ENCODE assay signal across 8 cellular contexts in the genomic region with DNA sequence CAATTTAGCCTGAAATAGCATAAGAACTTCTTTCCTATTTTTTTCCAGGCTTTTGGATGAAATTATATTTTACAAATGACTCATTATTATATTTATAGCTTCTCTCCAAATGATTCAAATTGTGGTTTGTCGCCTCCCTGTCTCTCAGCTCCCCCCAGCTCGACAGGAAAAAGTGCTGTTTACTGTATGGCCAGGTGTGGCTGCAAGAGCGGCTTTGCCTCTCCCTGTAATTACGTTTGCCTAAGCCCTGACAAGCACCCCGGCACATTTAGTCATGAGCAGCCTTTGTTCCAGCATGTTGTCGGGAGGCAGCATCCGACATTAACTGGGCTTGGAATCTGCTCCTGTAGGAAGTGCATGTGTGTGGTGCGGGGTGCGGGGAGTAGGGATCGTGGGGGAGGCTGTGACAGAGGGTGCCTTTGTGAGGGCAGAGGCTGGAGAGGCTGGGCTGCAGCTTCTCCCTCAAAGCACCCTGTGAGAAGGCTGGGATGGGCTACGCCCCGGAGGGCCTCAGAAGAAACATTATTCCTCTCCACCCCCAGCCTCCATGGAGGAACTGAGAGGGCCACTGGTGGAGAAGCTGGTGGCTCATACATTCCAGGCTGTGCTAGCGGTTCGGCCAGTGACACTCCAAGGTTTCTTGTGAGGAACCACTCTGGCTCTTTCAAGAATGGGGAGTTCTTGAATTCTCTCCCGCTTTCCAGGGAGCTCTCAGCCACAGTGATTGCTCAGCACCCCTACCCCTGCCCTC. TPM values are rescaled to one million over a fixed set of nuclear protein-coding genes. Genes with fewer than 3 reads are reported as not detected.
DNase-seq lines count a peak whose midpoint lies in the region; ATAC-seq and TF ChIP-seq lines count a peak whose summit lies in the region.

No MANE protein-coding gene starts in this region.

- no peaks in the 10 kb centered on the region for H3K9me3 ChIP-seq in BE2C
- H3K9me3 ChIP-seq in mucosa of rectum (ENCODE audit: control insufficient read depth in 2 of 2, low read length in 2 of 2) = no peaks in the 10 kb centered on the region
- no peaks in the 10 kb centered on the region for H3K9me3 ChIP-seq in vagina

- DNase-seq in BE2C = no peak
- peak; percentile 48 for DNase-seq in Jurkat, Clone E6-1 (ENCODE audit: low read depth, low spot score)
- peak; percentile 43 to 53 for DNase-seq in SHP77 (lab: John Stamatoyannopoulos, UW)
- DNase-seq in dorsolateral prefrontal cortex = peak; percentile 52 to 82 (median 76)
- DNase-seq in vagina (ENCODE audit: extremely low spot score in 2 of 2) = no peak

- H3K27me3 ChIP-seq in BE2C = no peaks in the 10 kb centered on the region
- H3K27me3 ChIP-seq in dorsolateral prefrontal cortex = no peaks in the 10 kb centered on the region
- H3K27me3 ChIP-seq in mucosa of rectum (ENCODE audit: control insufficient read depth in 2 of 2, insufficient read depth in 2 of 2, low read length in 2 of 2) = no peaks in the 10 kb centered on the region
- H3K27me3 ChIP-seq in vagina = no peaks in the 10 kb centered on the region

- H3K4me1 ChIP-seq in BE2C (peaks cover 37% of the 10 kb centered on the region), mucosa of rectum (ENCODE audit: control insufficient read depth in 2 of 2, insufficient read depth in 2 of 2, low read length in 2 of 2) (peaks cover 43 to 68% of the 10 kb centered on the region in 2 donors), vagina (peaks cover 67% of the 10 kb centered on the region)

- H3K9ac ChIP-seq in mucosa of rectum (ENCODE audit: low read depth in 1 of 2, low read length in 2 of 2) = peak overlapping the region; percentile 64 to 72

- ATAC-seq in HG02759 (IDR thresholded peaks at IDR 0.05; ENCODE audit: unreplicated experiment) (no peak), HG02763 (IDR thresholded peaks at IDR 0.05; ENCODE audit: unreplicated experiment) (no peak)

- intact Hi-C loops in dorsolateral prefrontal cortex (cut with DNase I) (loop anchor here in 1 of 2 donors (1.0 kb wide), 1 partner anchor 19 kb away; no protein-coding TSS in a partner anchor), vagina (cut with DNase I) (loop anchor here (2.0 kb wide), 1 partner anchor 24 kb away; no protein-coding TSS in a partner anchor)

- H3K36me3 ChIP-seq in BE2C (no peaks in the 10 kb centered on the region), mucosa of rectum (ENCODE audit: control insufficient read depth in 2 of 2, insufficient read depth in 2 of 2, low read length in 2 of 2) (no peaks in the 10 kb centered on the region), vagina (no peaks in the 10 kb centered on the region)

- H3K27ac ChIP-seq in dorsolateral prefrontal cortex = peak overlapping the region; percentile 27 to 100 (median 96)
- peak overlapping the region; percentile 96 to 97 for H3K27ac ChIP-seq in mucosa of rectum (ENCODE audit: low read depth in 2 of 2, low read length in 2 of 2)
- H3K27ac ChIP-seq in vagina = peak overlapping the region; percentile 90

- H3K4me3 ChIP-seq in BE2C (ENCODE audit: low read depth, low read length) (peak overlapping the region; percentile 14; the same call in 1 of the 2 replicates), dorsolateral prefrontal cortex (peak overlapping the region in 50 of 59 donors; percentile 1 to 57 (median 29)), mucosa of rectum (ENCODE audit: low read length in 2 of 2) (peak overlapping the region; percentile 48 to 51), vagina (peak overlapping the region; percentile 14)
- H3K4me3 ChIP-seq in Jurkat, Clone E6-1 (ENCODE audit: low read length) = no peak overlapping the region

- TF ChIP-seq CTCF in BE2C (IDR thresholded peaks at IDR 0.05; ENCODE audit: low read depth, low read length) = no peak
- peak in 4 of 56 donors; percentile 9 to 14 (median 10) for TF ChIP-seq CTCF in dorsolateral prefrontal cortex (IDR thresholded peaks at IDR 0.05 in 54 of 56, conservative IDR thresholded peaks at IDR 0.05 in 2 of 56; ENCODE audit: low read depth in 1 of 56, partially characterized antibody in 56 of 56)
- TF ChIP-seq CTCF in vagina (IDR thresholded peaks at IDR 0.05) = no peak

- no peak for TF ChIP-seq POLR2A in vagina (IDR thresholded peaks at IDR 0.05)

RNA-seq across cellular contexts. Expression of a gene that starts 42.1 kb away (rescaled TPM):
- 115 TPM for polyA plus RNA-seq in BE2C (2012; ENCODE audit: insufficient read depth, insufficient read length, low read depth)
- polyA plus RNA-seq in Jurkat, Clone E6-1 (2012; ENCODE audit: insufficient read depth, insufficient read length) = 51.8 TPM
- total RNA-seq in dorsolateral prefrontal cortex (100 to 1,000 TPM in 102 of 120 experiments, 10 to 100 TPM in 18; 77.9 to 209 (median 117) TPM), vagina (108 TPM)

RNA-seq across cellular contexts. Expression of a gene that starts 52.8 kb away (rescaled TPM):
- 3.5 TPM for polyA plus RNA-seq in BE2C (2012; ENCODE audit: insufficient read depth, insufficient read length, low read depth)
- 35.7 TPM for polyA plus RNA-seq in Jurkat, Clone E6-1 (2012; ENCODE audit: insufficient read depth, insufficient read length)
- total RNA-seq in dorsolateral prefrontal cortex (10 to 100 TPM in 4 of 120 experiments, 1 to 10 TPM in 116; 2.6 to 12.1 (median 5.8) TPM), vagina (31.9 TPM)

Comparison
In these comparisons a context has a peak if more than half of its experiments do, and no peak if none do; other contexts are left out.
1. DNase-seq: peak in Jurkat, Clone E6-1 (single experiment), SHP77 (2 of 2) and dorsolateral prefrontal cortex (10 of 10); none in BE2C (single experiment) and vagina (0 of 2).
2. Peak in every context shown above with its lines, with median percentiles within 50 percentile points of each other: H3K27ac ChIP-seq.